11 cellular contexts compared by ENCODE assay signal in genomic region chr12:57735198-57735855, GRCh38. TPM values are rescaled to one million over a fixed set of nuclear protein-coding genes. Genes with fewer than 3 reads are reported as not detected.
DNase-seq lines count a peak whose midpoint lies in the region; ATAC-seq and TF ChIP-seq lines count a peak whose summit lies in the region.
"Had no signal": no experiment of that assay in that cellular context is flagged by ENCODE, and none has a peak within 500 bp of the region (broad histone marks: within the 10 kb centered on the region; RNA-seq: fewer than 3 reads in every experiment).

No MANE protein-coding gene starts in this region.

- CTCF ChIA-PET in A673 (lab: Charles Lee), result interaction anchor here (1.0 to 2.3 kb wide), 2 partner anchors 9 to 152 kb away, joined by 3 to 17 read pairs; no protein-coding TSS in a partner anchor

- no peaks in the 10 kb centered on the region for H3K9me3 ChIP-seq in BE2C
- H3K9me3 ChIP-seq in A673 (ENCODE audit: low read depth, low read length, poor library complexity, severe bottlenecking), result no peaks in the 10 kb centered on the region

- H3K4me3 ChIP-seq in BE2C (ENCODE audit: low read depth, low read length) (peak overlapping the region; percentile 54), A673 (ENCODE audit: low read depth, low read length, poor library complexity, severe bottlenecking) (no peak overlapping the region)

- H3K36me3 ChIP-seq in BE2C, result no peaks in the 10 kb centered on the region
- no peaks in the 10 kb centered on the region for H3K36me3 ChIP-seq in A673 (ENCODE audit: insufficient read depth, low read length, poor library complexity, severe bottlenecking)

- intact Hi-C loops in A673 (cut with micrococcal nuclease; ENCODE audit: unreplicated experiment), result no loop called here

- H3K27me3 ChIP-seq in BE2C (peaks cover 50% of the 10 kb centered on the region), foreskin keratinocyte (peaks cover 71% of the 10 kb centered on the region), A673 (replicated peaks; ENCODE audit: insufficient read depth, low read depth, low read length, poor library complexity) (peaks cover 18% of the 10 kb centered on the region)

- H3K27ac ChIP-seq in foreskin keratinocyte, result no peak overlapping the region
- H3K27ac ChIP-seq in A673 (ENCODE audit: low read depth, low read length, poor library complexity, severe bottlenecking), result no peak overlapping the region
- H3K27ac ChIP-seq: VCaP had no signal

- ATAC-seq in GM19455 (IDR thresholded peaks at IDR 0.05; ENCODE audit: unreplicated experiment) (no peak), foreskin keratinocyte (no peak)

- POLR2A ChIA-PET in A673 (lab: Charles Lee; ENCODE audit: low non-redundant PET), result no interaction called here

- DNase-seq in BE2C (no peak), COR-L47 (lab: John Stamatoyannopoulos, UW) (peak; percentile 33), RPMI7951 (ENCODE audit: low read depth) (peak; percentile 24), left kidney (ENCODE audit: low read depth, low spot score) (peak; percentile 52), foreskin keratinocyte (no peak), cortex of kidney (lab: John Stamatoyannopoulos, UW) (no peak), A673 (ENCODE audit: low spot score) (no peak)
- DNase-seq: activated naive CD4-positive, alpha-beta T cell treated with anti-CD3 and anti-CD28 coated beads for 36 hours; NK-92 treated with Interleukin-12 subunit alpha and Interleukin-12 subunit beta, amount 100 ng/mL, for 24 hours had no signal

- H3K4me1 ChIP-seq in BE2C (no peaks in the 10 kb centered on the region; the same call in 1 of the 2 replicates), foreskin keratinocyte (no peaks in the 10 kb centered on the region), A673 (ENCODE audit: insufficient read depth, low read length, poor library complexity, severe bottlenecking) (peaks cover 30% of the 10 kb centered on the region)

- TF ChIP-seq CTCF in BE2C (IDR thresholded peaks at IDR 0.05; ENCODE audit: low read depth, low read length) (no peak), foreskin keratinocyte (conservative IDR thresholded peaks at IDR 0.05) (no peak), A673 (conservative IDR thresholded peaks at IDR 0.05; ENCODE audit: low read depth, low read length) (no peak)

- BruUV-seq in A673 (replicated peaks; lab: Mats Ljungman, UMichigan), result no TSS peak

RNA-seq across cellular contexts. Expression of gene AGAP2, which starts 3.2 kb away (rescaled TPM):
- polyA plus RNA-seq in BE2C (2012; ENCODE audit: insufficient read depth, insufficient read length, low read depth), result 3.9 TPM
- total RNA-seq in RPMI7951 (2014; rRNA removed; shearing (Covaris generic)), result 0.20 and 0.72 TPM in 2 replicates
- total RNA-seq in foreskin keratinocyte (0.35 and 0.82 TPM in 2 replicates), A673 (2021) (4.0 and 6.6 TPM in 2 replicates)
- 0.49 and 0.65 TPM in 2 replicates for polyA plus RNA-seq in foreskin keratinocyte

RNA-seq across cellular contexts. Expression of gene TSPAN31, which starts 9.5 kb away (rescaled TPM):
- polyA plus RNA-seq in BE2C (2012; ENCODE audit: insufficient read depth, insufficient read length, low read depth), result 18.6 TPM
- total RNA-seq in RPMI7951 (2014; rRNA removed; shearing (Covaris generic)), result 39.2 and 42.1 TPM in 2 replicates
- total RNA-seq in foreskin keratinocyte (23.9 and 25.0 TPM in 2 replicates), A673 (2021) (8.9 and 24.6 TPM in 2 replicates)
- 26.1 and 28.0 TPM in 2 replicates for polyA plus RNA-seq in foreskin keratinocyte

RNA-seq across cellular contexts. Expression of gene CDK4, which starts 16.8 kb away (rescaled TPM):
- polyA plus RNA-seq in BE2C (2012; ENCODE audit: insufficient read depth, insufficient read length, low read depth), result 737 TPM
- 232 and 269 TPM in 2 replicates for total RNA-seq in RPMI7951 (2014; rRNA removed; shearing (Covaris generic))
- total RNA-seq in foreskin keratinocyte (118 and 125 TPM in 2 replicates), A673 (2021) (216 and 247 TPM in 2 replicates)
- 212 and 259 TPM in 2 replicates for polyA plus RNA-seq in foreskin keratinocyte

RNA-seq across cellular contexts. Expression of gene MARCHF9, which starts 19.6 kb away (rescaled TPM):
- polyA plus RNA-seq in BE2C (2012; ENCODE audit: insufficient read depth, insufficient read length, low read depth), result 36.9 TPM
- total RNA-seq in RPMI7951 (2014; rRNA removed; shearing (Covaris generic)), result 3.0 and 4.2 TPM in 2 replicates
- total RNA-seq in foreskin keratinocyte (14.4 and 14.7 TPM in 2 replicates), A673 (2021) (19.8 and 23.6 TPM in 2 replicates)
- 25.2 and 26.6 TPM in 2 replicates for polyA plus RNA-seq in foreskin keratinocyte

RNA-seq across cellular contexts. Expression of gene CYP27B1, which starts 31.6 kb away (rescaled TPM):
- 47.2 TPM for polyA plus RNA-seq in BE2C (2012; ENCODE audit: insufficient read depth, insufficient read length, low read depth)
- total RNA-seq in RPMI7951 (2014; rRNA removed; shearing (Covaris generic)), result 1.1 and 1.2 TPM in 2 replicates
- total RNA-seq in foreskin keratinocyte, result 41.8 and 52.1 TPM in 2 replicates
- 31.4 and 43.4 TPM in 2 replicates for polyA plus RNA-seq in foreskin keratinocyte
- 4.5 and 4.7 TPM in 2 replicates for total RNA-seq in A673 (2021)

Comparison
In these comparisons a context has a peak if more than half of its experiments do, and no peak if none do; other contexts are left out.
1. DNase-seq: peak in COR-L47 (single experiment), RPMI7951 (single experiment) and left kidney (single experiment); none in BE2C (single experiment), foreskin keratinocyte (0 of 2), cortex of kidney (single experiment) and A673 (single experiment).